Comparison of ENCODE assay signal across 19 cellular contexts in the genomic region with DNA sequence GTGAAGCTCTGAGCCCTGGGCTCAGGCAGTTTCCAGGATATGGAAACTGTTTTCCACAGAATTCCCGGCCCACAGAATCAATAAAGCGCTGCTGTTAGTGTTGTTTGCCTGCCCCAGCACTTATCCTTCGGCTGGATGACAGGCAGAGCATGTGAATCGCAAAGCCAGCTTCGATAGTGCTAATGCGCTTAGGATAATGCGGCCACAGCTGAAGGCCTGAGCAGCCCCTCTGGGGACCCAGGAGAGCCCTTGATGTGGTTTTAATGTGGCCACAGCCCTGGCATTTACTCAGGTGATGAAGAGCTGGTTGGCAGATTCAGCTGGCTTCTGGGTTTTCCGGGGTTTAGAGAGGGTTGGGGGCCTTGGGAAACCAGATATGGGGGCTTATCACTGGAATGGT. TPM values are rescaled to one million over a fixed set of nuclear protein-coding genes. Genes with fewer than 3 reads are reported as not detected.
"Had no signal": no experiment of that assay in that cellular context is flagged by ENCODE, and none has a peak within 500 bp of the region (broad histone marks: within the 10 kb centered on the region; RNA-seq: fewer than 3 reads in every experiment).

No MANE protein-coding gene starts in this region.

- H3K27ac Mint-ChIP-seq: activated CD8-positive, alpha-beta memory T cell treated with anti-CD3 and anti-CD28 coated beads, Interleukin-2, amount 10 ng/mL, durations not matched to agents 7 days and 5 days; activated naive CD4-positive, alpha-beta T cell treated with anti-CD3 and anti-CD28 coated beads, Interleukin-2, amount 50 U/mL, for 24 hours; activated T-cell treated with anti-CD3 and anti-CD28 coated beads, Interleukin-2, amount 50 U/mL, for 24 hours; stimulated activated naive CD8-positive, alpha-beta T cell treated with anti-CD3 and anti-CD28 coated beads, Interleukin-15, Interleukin-2, amounts not matched to agents 100 ng/mL and 50 ng/mL, for 24 hours had no signal

- DNase-seq: activated CD4-positive, alpha-beta T cell treated with anti-CD3 and anti-CD28 coated beads for 1 hour; activated CD4-positive, alpha-beta T cell treated with anti-CD3 and anti-CD28 coated beads, Interleukin-2, amount 50 U/mL, for 48 hours; activated CD8-positive, alpha-beta memory T cell treated with anti-CD3 and anti-CD28 coated beads, Interleukin-2, amount 10 ng/mL, durations not matched to agents 7 days and 5 days; activated effector memory CD4-positive, alpha-beta T cell treated with Interleukin-2 at 50 U/mL for 16 hours; activated T-cell treated with anti-CD3 and anti-CD28 coated beads, Interleukin-2, amount 50 U/mL, for 24 hours; cortex of kidney; effector memory CD8-positive, alpha-beta T cell; erythroblast; hypothalamus; posterior cingulate gyrus; stimulated activated CD4-positive, alpha-beta T cell treated with anti-CD3 and anti-CD28 coated beads, Interleukin-4, amount 100 ng/mL, for 1 hour; stimulated activated CD8-positive, alpha-beta memory T cell treated with anti-CD3 and anti-CD28 coated beads, Interleukin-4, amount 100 ng/mL, for 48 hours; testis had no signal

- H3K27me3 ChIP-seq: neutrophil, testis had no signal

- H3K36me3 ChIP-seq: neutrophil had no signal

- H3K4me1 ChIP-seq: testis had no signal

- H3K36me3 Mint-ChIP-seq: activated naive CD4-positive, alpha-beta T cell treated with anti-CD3 and anti-CD28 coated beads, Interleukin-2, amount 50 U/mL, for 24 hours had no signal

- ATAC-seq: activated CD8-positive, alpha-beta memory T cell treated with anti-CD3 and anti-CD28 coated beads, Interleukin-2, amount 10 ng/mL, durations not matched to agents 7 days and 5 days; effector memory CD8-positive, alpha-beta T cell; sciatic nerve had no signal

- H3K27me3 Mint-ChIP-seq: activated CD8-positive, alpha-beta memory T cell treated with anti-CD3 and anti-CD28 coated beads, Interleukin-2, amount 10 ng/mL, durations not matched to agents 7 days and 5 days; activated naive CD4-positive, alpha-beta T cell treated with anti-CD3 and anti-CD28 coated beads, Interleukin-2, amount 50 U/mL, for 24 hours; activated T-cell treated with anti-CD3 and anti-CD28 coated beads, Interleukin-2, amount 50 U/mL, for 24 hours; central memory CD8-positive, alpha-beta T cell; effector memory CD8-positive, alpha-beta T cell; stimulated activated naive CD8-positive, alpha-beta T cell treated with anti-CD3 and anti-CD28 coated beads, Interleukin-15, Interleukin-2, amounts not matched to agents 100 ng/mL and 50 ng/mL, for 24 hours had no signal

- H3K9me3 ChIP-seq: neutrophil, testis had no signal

- H3K4me3 Mint-ChIP-seq: activated CD8-positive, alpha-beta memory T cell treated with anti-CD3 and anti-CD28 coated beads, Interleukin-2, amount 10 ng/mL, durations not matched to agents 7 days and 5 days; activated naive CD4-positive, alpha-beta T cell treated with anti-CD3 and anti-CD28 coated beads, Interleukin-2, amount 50 U/mL, for 24 hours; activated T-cell treated with anti-CD3 and anti-CD28 coated beads, Interleukin-2, amount 50 U/mL, for 24 hours; central memory CD8-positive, alpha-beta T cell; effector memory CD8-positive, alpha-beta T cell; stimulated activated naive CD8-positive, alpha-beta T cell treated with anti-CD3 and anti-CD28 coated beads, Interleukin-15, Interleukin-2, amounts not matched to agents 100 ng/mL and 50 ng/mL, for 24 hours had no signal

- H3K4me3 ChIP-seq: testis had no signal

- H3K9me3 Mint-ChIP-seq: activated naive CD4-positive, alpha-beta T cell treated with anti-CD3 and anti-CD28 coated beads, Interleukin-2, amount 50 U/mL, for 24 hours; activated T-cell treated with anti-CD3 and anti-CD28 coated beads, Interleukin-2, amount 50 U/mL, for 24 hours; central memory CD8-positive, alpha-beta T cell; effector memory CD8-positive, alpha-beta T cell; stimulated activated naive CD8-positive, alpha-beta T cell treated with anti-CD3 and anti-CD28 coated beads, Interleukin-15, Interleukin-2, amounts not matched to agents 100 ng/mL and 50 ng/mL, for 24 hours had no signal

- H3K4me1 Mint-ChIP-seq: activated CD8-positive, alpha-beta memory T cell treated with anti-CD3 and anti-CD28 coated beads, Interleukin-2, amount 10 ng/mL, durations not matched to agents 7 days and 5 days; activated naive CD4-positive, alpha-beta T cell treated with anti-CD3 and anti-CD28 coated beads, Interleukin-2, amount 50 U/mL, for 24 hours; central memory CD8-positive, alpha-beta T cell had no signal

- H3K27ac ChIP-seq: neutrophil, testis had no signal

RNA-seq across cellular contexts. Expression of a gene that starts 23.7 kb away (rescaled TPM):
- total RNA-seq: activated CD8-positive, alpha-beta memory T cell treated with anti-CD3 and anti-CD28 coated beads, Interleukin-2, amount 10 ng/mL, durations not matched to agents 7 days and 5 days; ureter had no signal
